8 cellular contexts compared by ENCODE assay signal in genomic region chr7:149496642-149497391, GRCh38. TPM values are rescaled to one million over a fixed set of nuclear protein-coding genes. Genes with fewer than 3 reads are reported as not detected.
A peak's percentile ranks its signal among the peaks of the same experiment; 100 is the strongest.
DNase-seq lines count a peak whose midpoint lies in the region; ATAC-seq and TF ChIP-seq lines count a peak whose summit lies in the region.

No MANE protein-coding gene starts in this region.

- no peaks in the 10 kb centered on the region for H3K9me3 Mint-ChIP-seq in progenitor cell of endocrine pancreas (ENCODE audit: low read depth)

- peak; percentile 63 for DNase-seq in NCI-H82 (lab: John Stamatoyannopoulos, UW)
- DNase-seq in NCI-H82 treated with DMSO at 0.1 percent for 48 hours (lab: John Stamatoyannopoulos, UW; ENCODE audit: unreplicated experiment) = no peak
- DNase-seq in RPMI8226 = peak; percentile 60
- peak; percentile 64 for DNase-seq in activated naive CD4-positive, alpha-beta T cell treated with anti-CD3 and anti-CD28 coated beads, Interleukin-2, amount 50 U/mL, for 16 hours
- peak; percentile 69 for DNase-seq in Right ventricle myocardium superior
- DNase-seq in progenitor cell of endocrine pancreas (ENCODE audit: low spot score, unreplicated experiment) = peak; percentile 32
- no peak for DNase-seq in NCI-H2171 treated with DMSO at 0.1 percent for 48 hours (lab: John Stamatoyannopoulos, UW)

- TF ChIP-seq CTCF in progenitor cell of endocrine pancreas (IDR thresholded peaks at IDR 0.05; ENCODE audit: unreplicated experiment) = no peak

- H3K36me3 Mint-ChIP-seq in progenitor cell of endocrine pancreas (ENCODE audit: insufficient read depth) = peaks cover 7% of the 10 kb centered on the region

- H3K4me1 Mint-ChIP-seq in progenitor cell of endocrine pancreas (ENCODE audit: low read depth) = peaks cover 19% of the 10 kb centered on the region

- H3K27me3 Mint-ChIP-seq in progenitor cell of endocrine pancreas = peaks cover 16% of the 10 kb centered on the region

- ATAC-seq in HG03025 (IDR thresholded peaks at IDR 0.05; ENCODE audit: low FRiP score, unreplicated experiment) (peak; percentile 37), Right ventricle myocardium superior (ENCODE audit: poor library complexity) (peak; percentile 39)

- H3K27ac Mint-ChIP-seq in progenitor cell of endocrine pancreas = peak overlapping the region; percentile 98

- peak overlapping the region; percentile 95 for H3K4me3 Mint-ChIP-seq in progenitor cell of endocrine pancreas (ENCODE audit: low read depth)

- intact Hi-C loops in Right ventricle myocardium superior (cut with DNase I) = loop anchor here (10.0 kb wide), 1 partner anchor 128 kb away; no protein-coding TSS in a partner anchor

RNA-seq across cellular contexts. Expression of gene ZNF746, which starts 0.8 kb away (rescaled TPM):
- 6.7 TPM for total RNA-seq in Right ventricle myocardium superior
- total RNA-seq in progenitor cell of endocrine pancreas = 25.6 and 26.7 TPM in 2 replicates

RNA-seq across cellular contexts. Expression of gene ZNF777, which starts 36.0 kb away (rescaled TPM):
- total RNA-seq in Right ventricle myocardium superior = 6.6 TPM
- total RNA-seq in progenitor cell of endocrine pancreas = 19.0 and 20.3 TPM in 2 replicates

Comparison
In these comparisons a context has a peak if more than half of its experiments do, and no peak if none do; other contexts are left out.
1. DNase-seq: peak in NCI-H82 (single experiment), RPMI8226 (single experiment), activated naive CD4-positive, alpha-beta T cell treated with anti-CD3 and anti-CD28 coated beads, Interleukin-2, amount 50 U/mL, for 16 hours (single experiment), Right ventricle myocardium superior (single experiment) and progenitor cell of endocrine pancreas (single experiment); none in NCI-H82 treated with DMSO at 0.1 percent for 48 hours (single experiment) and NCI-H2171 treated with DMSO at 0.1 percent for 48 hours (single experiment).